In genomic region chr17:81093576-81094223, GRCh38 we compare ENCODE assay signal across 1 cellular context.
TF ChIP-seq lines count a peak whose summit lies in the region.

No MANE protein-coding gene starts in this region.

TF ChIP-seq in IMR-90, 13 proteins besides CTCF, POLR2A, EP300 and RAD21 (continued from another document):
- no peak for TF ChIP-seq NFE2L2 (IDR thresholded peaks at IDR 0.05; ENCODE audit: low read depth, low read length)
- no peak for TF ChIP-seq MAZ (IDR thresholded peaks at IDR 0.05; ENCODE audit: borderline replicate concordance, low read depth, low read length)
- TF ChIP-seq MAFK (IDR thresholded peaks at IDR 0.05; ENCODE audit: low read depth, low read length): no peak
- TF ChIP-seq RFX5 (IDR thresholded peaks at IDR 0.05; ENCODE audit: low read depth, low read length): no peak
- TF ChIP-seq BHLHE40 (IDR thresholded peaks at IDR 0.05; ENCODE audit: low read depth, low read length): no peak
- TF ChIP-seq RCOR1 (IDR thresholded peaks at IDR 0.05; ENCODE audit: insufficient replicate concordance, low read length): no peak
- no peak for TF ChIP-seq CHD1 (IDR thresholded peaks at IDR 0.05; ENCODE audit: low read depth, low read length)
- no peak for TF ChIP-seq FOS (IDR thresholded peaks at IDR 0.05; ENCODE audit: low read depth, low read length)
- no peak for TF ChIP-seq ELK1 (IDR thresholded peaks at IDR 0.05; ENCODE audit: borderline replicate concordance, low read depth, low read length)
